11 cellular contexts compared by ENCODE assay signal in genomic region chr13:99045396-99045795, GRCh38.
A peak's percentile ranks its signal among the peaks of the same experiment; 100 is the strongest.
DNase-seq lines count a peak whose midpoint lies in the region; ATAC-seq and TF ChIP-seq lines count a peak whose summit lies in the region.
"Had no signal": no experiment of that assay in that cellular context is flagged by ENCODE, and none has a peak within 500 bp of the region (broad histone marks: within the 10 kb centered on the region; RNA-seq: fewer than 3 reads in every experiment).

No MANE protein-coding gene starts in this region.

- WGBS in esophagus squamous epithelium, 2 donors, result 24 to 38% methylated on average over 1 of the region's 1 CpG

- no peaks in the 10 kb centered on the region for H3K27me3 Mint-ChIP-seq in activated T-cell treated with anti-CD3 and anti-CD28 coated beads, Interleukin-2, amount 50 U/mL, for 24 hours
- H3K27me3 Mint-ChIP-seq in activated CD8-positive, alpha-beta T cell treated with anti-CD3 and anti-CD28 coated beads for 36 hours, result no peaks in the 10 kb centered on the region
- peaks cover 4% of the 10 kb centered on the region for H3K27me3 Mint-ChIP-seq in glutamatergic neuron (ENCODE audit: unreplicated experiment)

- no peaks in the 10 kb centered on the region for H3K36me3 ChIP-seq in esophagus squamous epithelium
- H3K36me3 ChIP-seq: adrenal gland had no signal

- no peak for TF ChIP-seq CTCF in activated CD8-positive, alpha-beta T cell treated with anti-CD3 and anti-CD28 coated beads for 36 hours (IDR thresholded peaks at IDR 0.05)
- no peak for TF ChIP-seq CTCF in esophagus squamous epithelium (IDR thresholded peaks at IDR 0.05)
- no peak for TF ChIP-seq CTCF in glutamatergic neuron (IDR thresholded peaks at IDR 0.05; ENCODE audit: partially characterized antibody, unreplicated experiment)

- H3K4me1 ChIP-seq in esophagus squamous epithelium, result peaks cover 45 to 100% (median 58%) of the 10 kb centered on the region in 3 donors

- ATAC-seq in activated CD8-positive, alpha-beta T cell treated with anti-CD3 and anti-CD28 coated beads for 36 hours, result no peak
- ATAC-seq in stimulated activated effector memory CD8-positive, alpha-beta T cell treated with anti-CD3 and anti-CD28 coated beads, Interleukin-12 subunit alpha, Interleukin-12 subunit beta, amount 100 ng/mL, for 72 hours, result no peak
- ATAC-seq in HG02642 (IDR thresholded peaks at IDR 0.05; ENCODE audit: poor library complexity, unreplicated experiment), result no peak

- peak overlapping the region; percentile 11 to 90 (median 78) for H3K27ac ChIP-seq in esophagus squamous epithelium
- H3K27ac ChIP-seq: dorsolateral prefrontal cortex had no signal

- no peak overlapping the region for H3K4me3 ChIP-seq in esophagus squamous epithelium
- H3K4me3 ChIP-seq: adrenal gland, dorsolateral prefrontal cortex had no signal

- no peak for DNase-seq in activated T-cell treated with anti-CD3 and anti-CD28 coated beads, Interleukin-2, amount 50 U/mL, for 24 hours
- no peak for DNase-seq in activated T-cell treated with anti-CD3 and anti-CD28 coated beads, Interleukin-2, amount 50 U/mL, for 48 hours
- DNase-seq in activated CD8-positive, alpha-beta T cell treated with anti-CD3 and anti-CD28 coated beads for 36 hours, result no peak
- DNase-seq in esophagus squamous epithelium (lab: John Stamatoyannopoulos, UW) (no peak), glutamatergic neuron (no peak)
- DNase-seq in stimulated activated effector memory CD8-positive, alpha-beta T cell treated with anti-CD3 and anti-CD28 coated beads, Interleukin-12 subunit alpha, Interleukin-12 subunit beta, amount 100 ng/mL, for 72 hours (ENCODE audit: low spot score in 2 of 2), result no peak
- DNase-seq in stimulated activated CD4-positive, alpha-beta T cell treated with anti-CD3 and anti-CD28 coated beads, Interleukin-2, amount 100 ng/mL, for 48 hours, result no peak
- DNase-seq: activated CD4-positive, CD25-positive, alpha-beta regulatory T cell treated with anti-CD3 and anti-CD28 coated beads, Interleukin-2, amount 50 U/mL, for 72 hours had no signal

- peak overlapping the region; percentile 87 for H3K27ac Mint-ChIP-seq in activated T-cell treated with anti-CD3 and anti-CD28 coated beads, Interleukin-2, amount 50 U/mL, for 24 hours
- peak overlapping the region; percentile 86 for H3K27ac Mint-ChIP-seq in activated CD8-positive, alpha-beta T cell treated with anti-CD3 and anti-CD28 coated beads for 36 hours
- peak overlapping the region; percentile 86 for H3K27ac Mint-ChIP-seq in stimulated activated effector memory CD8-positive, alpha-beta T cell treated with anti-CD3 and anti-CD28 coated beads, Interleukin-12 subunit alpha, Interleukin-12 subunit beta, amount 100 ng/mL, for 72 hours
- H3K27ac Mint-ChIP-seq in glutamatergic neuron (ENCODE audit: unreplicated experiment), result no peak overlapping the region

- no peaks in the 10 kb centered on the region for H3K9me3 ChIP-seq in esophagus squamous epithelium
- H3K9me3 ChIP-seq: adrenal gland had no signal

- no peaks in the 10 kb centered on the region for H3K9me3 Mint-ChIP-seq in activated T-cell treated with anti-CD3 and anti-CD28 coated beads, Interleukin-2, amount 50 U/mL, for 24 hours
- H3K9me3 Mint-ChIP-seq in activated CD8-positive, alpha-beta T cell treated with anti-CD3 and anti-CD28 coated beads for 36 hours, result no peaks in the 10 kb centered on the region
- no peaks in the 10 kb centered on the region for H3K9me3 Mint-ChIP-seq in stimulated activated effector memory CD8-positive, alpha-beta T cell treated with anti-CD3 and anti-CD28 coated beads, Interleukin-12 subunit alpha, Interleukin-12 subunit beta, amount 100 ng/mL, for 72 hours
- no peaks in the 10 kb centered on the region for H3K9me3 Mint-ChIP-seq in glutamatergic neuron (ENCODE audit: unreplicated experiment)

- POLR2A ChIA-PET in activated CD8-positive, alpha-beta T cell treated with anti-CD3 and anti-CD28 coated beads for 36 hours (lab: Charles Lee), result interaction anchor here (1.0 to 1.1 kb wide), 2 partner anchors 38 to 59 kb away, joined by 3 read pairs; no protein-coding TSS in a partner anchor

- H3K27me3 ChIP-seq in esophagus squamous epithelium, result no peaks in the 10 kb centered on the region
- H3K27me3 ChIP-seq: adrenal gland, dorsolateral prefrontal cortex had no signal

- TF ChIP-seq POLR2A in esophagus squamous epithelium (IDR thresholded peaks at IDR 0.05), result no peak

- intact Hi-C loops in activated CD8-positive, alpha-beta T cell treated with anti-CD3 and anti-CD28 coated beads for 36 hours (cut with micrococcal nuclease), result no loop called here
- intact Hi-C loops in esophagus squamous epithelium (cut with DNase I), result no loop called here

- peak overlapping the region; percentile 64 for H3K4me3 Mint-ChIP-seq in activated T-cell treated with anti-CD3 and anti-CD28 coated beads, Interleukin-2, amount 50 U/mL, for 24 hours
- H3K4me3 Mint-ChIP-seq in activated CD8-positive, alpha-beta T cell treated with anti-CD3 and anti-CD28 coated beads for 36 hours, result peak overlapping the region; percentile 18
- H3K4me3 Mint-ChIP-seq in stimulated activated effector memory CD8-positive, alpha-beta T cell treated with anti-CD3 and anti-CD28 coated beads, Interleukin-12 subunit alpha, Interleukin-12 subunit beta, amount 100 ng/mL, for 72 hours, result peak overlapping the region; percentile 62
- H3K4me3 Mint-ChIP-seq in glutamatergic neuron (ENCODE audit: unreplicated experiment), result no peak overlapping the region

- H3K36me3 Mint-ChIP-seq in activated T-cell treated with anti-CD3 and anti-CD28 coated beads, Interleukin-2, amount 50 U/mL, for 24 hours (ENCODE audit: low read depth), result peaks cover 8% of the 10 kb centered on the region
- H3K36me3 Mint-ChIP-seq in activated CD8-positive, alpha-beta T cell treated with anti-CD3 and anti-CD28 coated beads for 36 hours (ENCODE audit: low read depth), result peaks cover 5% of the 10 kb centered on the region
- H3K36me3 Mint-ChIP-seq in stimulated activated effector memory CD8-positive, alpha-beta T cell treated with anti-CD3 and anti-CD28 coated beads, Interleukin-12 subunit alpha, Interleukin-12 subunit beta, amount 100 ng/mL, for 72 hours, result peaks cover 13% of the 10 kb centered on the region
- no peaks in the 10 kb centered on the region for H3K36me3 Mint-ChIP-seq in glutamatergic neuron (ENCODE audit: unreplicated experiment)

- H3K4me1 Mint-ChIP-seq in activated T-cell treated with anti-CD3 and anti-CD28 coated beads, Interleukin-2, amount 50 U/mL, for 24 hours (ENCODE audit: low read depth), result peaks cover 94% of the 10 kb centered on the region
- peaks cover 86% of the 10 kb centered on the region for H3K4me1 Mint-ChIP-seq in activated CD8-positive, alpha-beta T cell treated with anti-CD3 and anti-CD28 coated beads for 36 hours (ENCODE audit: low read depth)
- H3K4me1 Mint-ChIP-seq in stimulated activated effector memory CD8-positive, alpha-beta T cell treated with anti-CD3 and anti-CD28 coated beads, Interleukin-12 subunit alpha, Interleukin-12 subunit beta, amount 100 ng/mL, for 72 hours, result peaks cover 80% of the 10 kb centered on the region
- H3K4me1 Mint-ChIP-seq in glutamatergic neuron (ENCODE audit: low read depth, unreplicated experiment), result peaks cover 2% of the 10 kb centered on the region

- CTCF ChIA-PET in activated CD8-positive, alpha-beta T cell treated with anti-CD3 and anti-CD28 coated beads for 36 hours (lab: Charles Lee), result interaction anchor here (1.2 to 3.3 kb wide), 3 partner anchors 12 to 17 kb away, joined by 3 to 26 read pairs (median 10); no protein-coding TSS in a partner anchor
